1 cellular context compared by ENCODE assay signal in genomic region chr18:65749881-65750280, GRCh38.
TF ChIP-seq lines count a peak whose summit lies in the region.

No MANE protein-coding gene starts in this region.

TF ChIP-seq in GM23338, 12 proteins besides CTCF, POLR2A, EP300 and RAD21 (continued from another document):
- no peak for TF ChIP-seq REST (IDR thresholded peaks at IDR 0.05; ENCODE audit: unreplicated experiment)
- TF ChIP-seq JUNB (IDR thresholded peaks at IDR 0.05; ENCODE audit: unreplicated experiment): no peak
- TF ChIP-seq ZNF331 (CRISPR knock-in tag; IDR thresholded peaks at IDR 0.05; ENCODE audit: low read depth): no peak
- TF ChIP-seq POLR2AphosphoS5 (IDR thresholded peaks at IDR 0.05; ENCODE audit: low read depth): no peak
TF ChIP-seq in GM23338: peak in this region for 0.
